Comparison of ENCODE assay signal across 11 cellular contexts in the genomic region with DNA sequence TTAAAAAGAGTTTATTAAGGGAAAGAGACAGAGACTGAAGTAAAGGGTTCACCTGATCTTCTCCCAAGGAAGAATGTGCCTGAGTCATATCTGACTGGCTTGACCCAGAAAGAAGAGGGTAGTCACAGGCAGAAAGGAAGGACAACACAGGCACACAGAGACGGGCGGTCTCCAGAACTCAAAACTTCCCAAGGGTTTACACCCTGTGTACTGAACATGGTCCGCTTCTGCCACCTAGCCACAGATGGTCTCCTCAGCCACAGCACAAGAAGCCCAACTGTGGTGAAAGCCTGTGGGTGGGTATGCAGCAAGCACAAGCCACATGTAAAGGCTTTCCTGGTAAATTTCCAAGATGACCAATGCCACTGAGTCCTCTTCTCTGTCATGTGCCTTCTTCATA. TPM values are rescaled to one million over a fixed set of nuclear protein-coding genes. Genes with fewer than 3 reads are reported as not detected.
DNase-seq lines count a peak whose midpoint lies in the region; TF ChIP-seq lines count a peak whose summit lies in the region.
"Had no signal": no experiment of that assay in that cellular context is flagged by ENCODE, and none has a peak within 500 bp of the region (broad histone marks: within the 10 kb centered on the region; RNA-seq: fewer than 3 reads in every experiment).

No MANE protein-coding gene starts in this region.

- H3K36me3 ChIP-seq in thyroid gland = no peaks in the 10 kb centered on the region

- H3K27ac Mint-ChIP-seq in activated CD4-positive, alpha-beta memory T cell treated with anti-CD3 and anti-CD28 coated beads, Interleukin-2, amount 10 ng/mL, durations not matched to agents 7 days and 5 days = no peak overlapping the region
- H3K27ac Mint-ChIP-seq: activated naive CD8-positive, alpha-beta T cell treated with anti-CD3 and anti-CD28 coated beads, Interleukin-2, amount 10 ng/mL, durations not matched to agents 7 days and 5 days had no signal

- H3K4me3 ChIP-seq in foreskin fibroblast (ENCODE audit: low read depth in 1 of 2, low read length in 2 of 2) = no peak overlapping the region
- H3K4me3 ChIP-seq in thyroid gland (replicated peaks in 1 of 3) = no peak overlapping the region

- CTCF ChIA-PET in activated CD4-positive, alpha-beta memory T cell treated with anti-CD3 and anti-CD28 coated beads, Interleukin-2, amount 10 ng/mL, durations not matched to agents 7 days and 5 days (lab: Charles Lee) = interaction anchor here (0.6 to 0.7 kb wide), 2 partner anchors 15 to 306 kb away, joined by 3 read pairs; no protein-coding TSS in a partner anchor

- peak; percentile 50 for DNase-seq in NCI-H82 (lab: John Stamatoyannopoulos, UW)
- no peak for DNase-seq in NCI-H82 treated with DMSO at 0.1 percent for 48 hours (lab: John Stamatoyannopoulos, UW; ENCODE audit: unreplicated experiment)
- DNase-seq in SW480 (ENCODE audit: low spot score) = peak; percentile 45
- peak; percentile 51 to 76 for DNase-seq in foreskin fibroblast
- DNase-seq in thyroid gland = peak; percentile 40 to 54
- DNase-seq in activated CD4-positive, alpha-beta memory T cell treated with anti-CD3 and anti-CD28 coated beads, Interleukin-2, amount 10 ng/mL, durations not matched to agents 7 days and 5 days = no peak
- DNase-seq in T-helper 2 cell = no peak
- DNase-seq in 8988T = no peak
- DNase-seq: activated naive CD8-positive, alpha-beta T cell treated with anti-CD3 and anti-CD28 coated beads, Interleukin-2, amount 10 ng/mL, durations not matched to agents 7 days and 5 days; CD4-positive, CD25-positive, alpha-beta regulatory T cell had no signal

- H3K9me3 ChIP-seq in thyroid gland = no peaks in the 10 kb centered on the region

- H3K4me1 ChIP-seq in thyroid gland = peaks cover 0 to 16% of the 10 kb centered on the region in 2 donors

- intact Hi-C loops in thyroid gland (cut with DNase I) = no loop called here

- H3K27me3 Mint-ChIP-seq in activated CD4-positive, alpha-beta memory T cell treated with anti-CD3 and anti-CD28 coated beads, Interleukin-2, amount 10 ng/mL, durations not matched to agents 7 days and 5 days = no peaks in the 10 kb centered on the region
- H3K27me3 Mint-ChIP-seq: activated naive CD8-positive, alpha-beta T cell treated with anti-CD3 and anti-CD28 coated beads, Interleukin-2, amount 10 ng/mL, durations not matched to agents 7 days and 5 days; CD4-positive, CD25-positive, alpha-beta regulatory T cell had no signal

- H3K4me3 Mint-ChIP-seq in activated CD4-positive, alpha-beta memory T cell treated with anti-CD3 and anti-CD28 coated beads, Interleukin-2, amount 10 ng/mL, durations not matched to agents 7 days and 5 days = no peak overlapping the region
- H3K4me3 Mint-ChIP-seq: activated naive CD8-positive, alpha-beta T cell treated with anti-CD3 and anti-CD28 coated beads, Interleukin-2, amount 10 ng/mL, durations not matched to agents 7 days and 5 days; CD4-positive, CD25-positive, alpha-beta regulatory T cell had no signal

- POLR2A ChIA-PET in activated CD4-positive, alpha-beta memory T cell treated with anti-CD3 and anti-CD28 coated beads, Interleukin-2, amount 10 ng/mL, durations not matched to agents 7 days and 5 days (lab: Charles Lee) = no interaction called here

- H3K36me3 Mint-ChIP-seq in activated CD4-positive, alpha-beta memory T cell treated with anti-CD3 and anti-CD28 coated beads, Interleukin-2, amount 10 ng/mL, durations not matched to agents 7 days and 5 days (ENCODE audit: low read depth) = no peaks in the 10 kb centered on the region
- H3K36me3 Mint-ChIP-seq: activated naive CD8-positive, alpha-beta T cell treated with anti-CD3 and anti-CD28 coated beads, Interleukin-2, amount 10 ng/mL, durations not matched to agents 7 days and 5 days; CD4-positive, CD25-positive, alpha-beta regulatory T cell had no signal

- TF ChIP-seq POLR2A in thyroid gland (IDR thresholded peaks at IDR 0.05) = no peak

- no peaks in the 10 kb centered on the region for H3K27me3 ChIP-seq in thyroid gland

- no peaks in the 10 kb centered on the region for H3K4me1 Mint-ChIP-seq in activated CD4-positive, alpha-beta memory T cell treated with anti-CD3 and anti-CD28 coated beads, Interleukin-2, amount 10 ng/mL, durations not matched to agents 7 days and 5 days

- TF ChIP-seq CTCF in foreskin fibroblast (IDR thresholded peaks at IDR 0.05; ENCODE audit: low read depth, low read length) (peak; percentile 59), thyroid gland (IDR thresholded peaks at IDR 0.05) (peak in 3 of 6 experiments; percentile 18 to 49 (median 33))

- 84 to 88% methylated on average over 3 of the region's 3 CpGs for WGBS in thyroid gland, 2 donors

- no peaks in the 10 kb centered on the region for H3K9me3 Mint-ChIP-seq in activated CD4-positive, alpha-beta memory T cell treated with anti-CD3 and anti-CD28 coated beads, Interleukin-2, amount 10 ng/mL, durations not matched to agents 7 days and 5 days
- H3K9me3 Mint-ChIP-seq: activated naive CD8-positive, alpha-beta T cell treated with anti-CD3 and anti-CD28 coated beads, Interleukin-2, amount 10 ng/mL, durations not matched to agents 7 days and 5 days had no signal

- H3K27ac ChIP-seq in thyroid gland = peak overlapping the region in 1 of 3 donors; percentile 13

RNA-seq across cellular contexts. Expression of a gene that starts 17.2 kb away (rescaled TPM):
- 1 to 10 TPM in 3 of 4 donors, under 1 TPM in 1; 0.93 to 3.6 (median 2.0) TPM for total RNA-seq in thyroid gland
- 1 to 10 TPM; 1.6 to 2.3 TPM for total RNA-seq in activated CD4-positive, alpha-beta memory T cell treated with anti-CD3 and anti-CD28 coated beads, Interleukin-2, amount 10 ng/mL, durations not matched to agents 7 days and 5 days

RNA-seq across cellular contexts. Expression of a gene that starts 20.4 kb away (rescaled TPM):
- not detected for total RNA-seq in thyroid gland
- not detected for total RNA-seq in activated CD4-positive, alpha-beta memory T cell treated with anti-CD3 and anti-CD28 coated beads, Interleukin-2, amount 10 ng/mL, durations not matched to agents 7 days and 5 days
- total RNA-seq: activated naive CD8-positive, alpha-beta T cell treated with anti-CD3 and anti-CD28 coated beads, Interleukin-2, amount 10 ng/mL, durations not matched to agents 7 days and 5 days; CD4-positive, CD25-positive, alpha-beta regulatory T cell; lower leg skin had no signal

RNA-seq across cellular contexts. Expression of a gene that starts 31.2 kb away (rescaled TPM):
- not detected for total RNA-seq in thyroid gland
- total RNA-seq in activated CD4-positive, alpha-beta memory T cell treated with anti-CD3 and anti-CD28 coated beads, Interleukin-2, amount 10 ng/mL, durations not matched to agents 7 days and 5 days = not detected
- total RNA-seq: activated naive CD8-positive, alpha-beta T cell treated with anti-CD3 and anti-CD28 coated beads, Interleukin-2, amount 10 ng/mL, durations not matched to agents 7 days and 5 days; CD4-positive, CD25-positive, alpha-beta regulatory T cell; lower leg skin had no signal

RNA-seq across cellular contexts. Expression of a gene that starts 50.3 kb away (rescaled TPM):
- total RNA-seq in thyroid gland = 10 to 100 TPM; 23.6 to 31.7 (median 25.4) TPM
- total RNA-seq in activated CD4-positive, alpha-beta memory T cell treated with anti-CD3 and anti-CD28 coated beads, Interleukin-2, amount 10 ng/mL, durations not matched to agents 7 days and 5 days = 10 to 100 TPM; 34.3 to 37.2 TPM

RNA-seq across cellular contexts. Expression of a gene that starts 50.9 kb away (rescaled TPM):
- 10 to 100 TPM; 31.8 to 40.3 (median 36.0) TPM for total RNA-seq in thyroid gland
- 10 to 100 TPM; 26.2 to 29.8 TPM for total RNA-seq in activated CD4-positive, alpha-beta memory T cell treated with anti-CD3 and anti-CD28 coated beads, Interleukin-2, amount 10 ng/mL, durations not matched to agents 7 days and 5 days

Comparison
In these comparisons a context has a peak if more than half of its experiments do, and no peak if none do; other contexts are left out.
1. DNase-seq: peak in NCI-H82 (single experiment), SW480 (single experiment), foreskin fibroblast (2 of 2) and thyroid gland (2 of 2); none in NCI-H82 treated with DMSO at 0.1 percent for 48 hours (single experiment), activated CD4-positive, alpha-beta memory T cell treated with anti-CD3 and anti-CD28 coated beads, Interleukin-2, amount 10 ng/mL, durations not matched to agents 7 days and 5 days (single experiment), T-helper 2 cell (0 of 5) and 8988T (single experiment).